Comparison of ENCODE assay signal across 8 cellular contexts in genomic region chr16:88570691-88571092, GRCh38. TPM values are rescaled to one million over a fixed set of nuclear protein-coding genes. Genes with fewer than 3 reads are reported as not detected.
DNase-seq lines count a peak whose midpoint lies in the region; ATAC-seq, FAIRE-seq and TF ChIP-seq lines count a peak whose summit lies in the region.

No MANE protein-coding gene starts in this region.

- H3K27me3 ChIP-seq in BLaER1 treated with 17β-estradiol and CSF1 and Interleukin-3, amounts not matched to agents 10 nM and 100 nM: no peaks in the 10 kb centered on the region
- H3K27me3 ChIP-seq in keratinocyte (ENCODE audit: control insufficient read depth, extremely low read depth, insufficient read depth, low read length): no peaks in the 10 kb centered on the region

- H3K27ac Mint-ChIP-seq in activated naive CD8-positive, alpha-beta T cell treated with anti-CD3 and anti-CD28 coated beads, Interleukin-2, amount 10 ng/mL, durations not matched to agents 7 days and 5 days: peak overlapping the region; percentile 76

- peaks cover 0 to 11% (median 0%) of the 10 kb centered on the region in 11 experiments; a peak in 5 of 22 replicates for H3K9me3 ChIP-seq in BLaER1 treated with 17β-estradiol and CSF1 and Interleukin-3, amounts not matched to agents 10 nM and 100 nM (replicated peaks in 1 of 11)
- H3K9me3 ChIP-seq in keratinocyte (ENCODE audit: control insufficient read depth, low read depth, low read length): no peaks in the 10 kb centered on the region

- peak overlapping the region; percentile 56 to 95 (median 87) for H3K27ac ChIP-seq in BLaER1 treated with 17β-estradiol and CSF1 and Interleukin-3, amounts not matched to agents 10 nM and 100 nM
- peak overlapping the region; percentile 71 for H3K27ac ChIP-seq in keratinocyte (ENCODE audit: control insufficient read depth, insufficient read depth, low read length)

- peaks cover 40 to 54% (median 53%) of the 10 kb centered on the region in 11 experiments; a peak in 21 of 22 replicates for H4K20me1 ChIP-seq in BLaER1 treated with 17β-estradiol and CSF1 and Interleukin-3, amounts not matched to agents 10 nM and 100 nM
- no peaks in the 10 kb centered on the region for H4K20me1 ChIP-seq in keratinocyte (ENCODE audit: control insufficient read depth, extremely low read depth, insufficient read depth, low read length)

- peak; percentile 35 for ATAC-seq in GM21825 (IDR thresholded peaks at IDR 0.05; ENCODE audit: unreplicated experiment)
- ATAC-seq in activated naive CD8-positive, alpha-beta T cell treated with anti-CD3 and anti-CD28 coated beads, Interleukin-2, amount 10 ng/mL, durations not matched to agents 7 days and 5 days (ENCODE audit: low read depth): peak; percentile 48
- no peak for ATAC-seq in HG02884 (IDR thresholded peaks at IDR 0.05; ENCODE audit: unreplicated experiment)
- no peak for ATAC-seq in HG03521 (IDR thresholded peaks at IDR 0.05; ENCODE audit: unreplicated experiment)

- no peaks in the 10 kb centered on the region for H3K27me3 Mint-ChIP-seq in activated naive CD8-positive, alpha-beta T cell treated with anti-CD3 and anti-CD28 coated beads, Interleukin-2, amount 10 ng/mL, durations not matched to agents 7 days and 5 days

- H3K4me3 ChIP-seq in BLaER1 treated with 17β-estradiol and CSF1 and Interleukin-3, amounts not matched to agents 10 nM and 100 nM: peak overlapping the region; percentile 86 to 99 (median 96)
- peak overlapping the region; percentile 73 to 87 (median 83) for H3K4me3 ChIP-seq in keratinocyte (ENCODE audit: control insufficient read depth in 2 of 3, extremely low read depth in 1 of 3, insufficient read depth in 2 of 3, low read depth in 1 of 3, low read length in 3 of 3)

- DNase-seq in OCI-M1 (lab: John Stamatoyannopoulos, UW) (peak; percentile 38), keratinocyte (ENCODE audit: low read depth, low spot score) (no peak)
- no peak for DNase-seq in activated naive CD8-positive, alpha-beta T cell treated with anti-CD3 and anti-CD28 coated beads, Interleukin-2, amount 10 ng/mL, durations not matched to agents 7 days and 5 days
- peak; percentile 27 to 39 (median 31) for DNase-seq in stimulated activated CD4-positive, alpha-beta T cell treated with anti-CD3 and anti-CD28 coated beads, TNF-alpha, amount 100 ng/mL, for 4 hours (ENCODE audit: low read depth in 3 of 3)

- H3K36me3 Mint-ChIP-seq in activated naive CD8-positive, alpha-beta T cell treated with anti-CD3 and anti-CD28 coated beads, Interleukin-2, amount 10 ng/mL, durations not matched to agents 7 days and 5 days: peaks cover 2% of the 10 kb centered on the region

- H3K4me1 Mint-ChIP-seq in activated naive CD8-positive, alpha-beta T cell treated with anti-CD3 and anti-CD28 coated beads, Interleukin-2, amount 10 ng/mL, durations not matched to agents 7 days and 5 days: peaks cover 24% of the 10 kb centered on the region

- peak overlapping the region; percentile 87 to 100 (median 96) for H3K4me2 ChIP-seq in BLaER1 treated with 17β-estradiol and CSF1 and Interleukin-3, amounts not matched to agents 10 nM and 100 nM
- H3K4me2 ChIP-seq in keratinocyte (ENCODE audit: control insufficient read depth, extremely low read depth, insufficient read depth, low read depth, low read length): peak overlapping the region; percentile 86

- no peaks in the 10 kb centered on the region for H3K9me3 Mint-ChIP-seq in activated naive CD8-positive, alpha-beta T cell treated with anti-CD3 and anti-CD28 coated beads, Interleukin-2, amount 10 ng/mL, durations not matched to agents 7 days and 5 days

- no peak for FAIRE-seq in keratinocyte (lab: Jason Lieb, UNC)

- no peaks in the 10 kb centered on the region for H3K9me1 ChIP-seq in keratinocyte (ENCODE audit: control insufficient read depth, extremely low read depth, insufficient read depth, low read length)

- H3K79me2 ChIP-seq in keratinocyte (ENCODE audit: control insufficient read depth, insufficient read depth, low read length): peaks cover 48% of the 10 kb centered on the region

- H3K36me3 ChIP-seq in BLaER1 treated with 17β-estradiol and CSF1 and Interleukin-3, amounts not matched to agents 10 nM and 100 nM: peaks cover 28 to 45% (median 41%) of the 10 kb centered on the region in 11 experiments
- peaks cover 1 to 3% of the 10 kb centered on the region in 2 experiments for H3K36me3 ChIP-seq in keratinocyte (ENCODE audit: control insufficient read depth in 2 of 2, extremely low read depth in 1 of 2, insufficient read depth in 2 of 2, low read length in 2 of 2)

- peak overlapping the region; percentile 30 for H2AFZ ChIP-seq in keratinocyte (ENCODE audit: control insufficient read depth, low read length)

- dilution Hi-C loops in keratinocyte (cut with MboI; ENCODE audit: extremely low pct_ligation_motif_present, low sequenced_read_pairs): no loop called here

- H3K4me3 Mint-ChIP-seq in activated naive CD8-positive, alpha-beta T cell treated with anti-CD3 and anti-CD28 coated beads, Interleukin-2, amount 10 ng/mL, durations not matched to agents 7 days and 5 days: peak overlapping the region; percentile 87

- POLR2A ChIA-PET in activated naive CD8-positive, alpha-beta T cell treated with anti-CD3 and anti-CD28 coated beads, Interleukin-2, amount 10 ng/mL, durations not matched to agents 7 days and 5 days (lab: Charles Lee): interaction anchor here (0.7 to 2.3 kb wide), 24 partner anchors 10 to 1294 kb away, joined by 3 to 19 read pairs (median 3); partner anchors contain the start of genes ACSF3, BANP, KLHDC4 and SNAI3

- TF ChIP-seq CTCF in keratinocyte (optimal IDR thresholded peaks at IDR 0.05 in 1 of 3, IDR thresholded peaks at IDR 0.05 in 1 of 3, conservative IDR thresholded peaks at IDR 0.05 in 1 of 3; ENCODE audit: extremely low read depth in 1 of 3, insufficient read depth in 2 of 3, low read length in 3 of 3): no peak

- H3K9ac ChIP-seq in BLaER1 treated with 17β-estradiol and CSF1 and Interleukin-3, amounts not matched to agents 10 nM and 100 nM: peak overlapping the region; percentile 87 to 98 (median 93)
- peak overlapping the region; percentile 85 for H3K9ac ChIP-seq in keratinocyte (ENCODE audit: control insufficient read depth, extremely low read depth, insufficient read depth, low read length)

- H3K4me1 ChIP-seq in BLaER1 treated with 17β-estradiol and CSF1 and Interleukin-3, amounts not matched to agents 10 nM and 100 nM: peaks cover 37 to 59% (median 55%) of the 10 kb centered on the region in 10 experiments
- peaks cover 17% of the 10 kb centered on the region for H3K4me1 ChIP-seq in keratinocyte (ENCODE audit: control insufficient read depth, extremely low read depth, insufficient read depth, low read length)

RNA-seq across cellular contexts. Expression of gene ZC3H18, which starts 0.5 kb away (rescaled TPM):
- 10 to 100 TPM; 83.4 to 88.7 TPM for total RNA-seq in activated naive CD8-positive, alpha-beta T cell treated with anti-CD3 and anti-CD28 coated beads, Interleukin-2, amount 10 ng/mL, durations not matched to agents 7 days and 5 days
- polyA plus RNA-seq in keratinocyte: 6.0 to 18.4 TPM (median 7.5 TPM) in 3 replicates
- polyA plus RNA-seq in keratinocyte (2011; ENCODE audit: low read depth): 41.9 TPM
- 7.9 and 14.1 TPM in 2 replicates for polyA plus RNA-seq in keratinocyte (2011; cell fraction: cytosol; rRNA removed)
- polyA plus RNA-seq in keratinocyte (2011; cell fraction: nucleus; rRNA removed): 35.2 and 35.5 TPM in 2 replicates
- polyA plus RNA-seq in keratinocyte (2012; ENCODE audit: low replicate concordance): 19.7 and 27.8 TPM in 2 replicates
- polyA minus RNA-seq in keratinocyte: 5.9 to 16.2 TPM (median 6.5 TPM) in 3 replicates
- 12.9 TPM for polyA minus RNA-seq in keratinocyte (2011; cell fraction: cytosol; rRNA and poly(A)+ RNA removed)
- polyA minus RNA-seq in keratinocyte (2011; cell fraction: nucleus; rRNA and poly(A)+ RNA removed): 14.8 and 14.9 TPM in 2 replicates

Comparison
In these comparisons a context has a peak if more than half of its experiments do, and no peak if none do; other contexts are left out.
1. ATAC-seq: peak in GM21825 (single experiment) and activated naive CD8-positive, alpha-beta T cell treated with anti-CD3 and anti-CD28 coated beads, Interleukin-2, amount 10 ng/mL, durations not matched to agents 7 days and 5 days (single experiment); none in HG02884 (single experiment) and HG03521 (single experiment).
2. DNase-seq: peak in OCI-M1 (single experiment) and stimulated activated CD4-positive, alpha-beta T cell treated with anti-CD3 and anti-CD28 coated beads, TNF-alpha, amount 100 ng/mL, for 4 hours (3 of 3); none in activated naive CD8-positive, alpha-beta T cell treated with anti-CD3 and anti-CD28 coated beads, Interleukin-2, amount 10 ng/mL, durations not matched to agents 7 days and 5 days (single experiment) and keratinocyte (single experiment).